In genomic region chr1:223845810-223846667, GRCh38 we compare ENCODE assay signal across 1 cellular context.
TF ChIP-seq lines count a peak whose summit lies in the region.

Gene TP53BP2, minus strand, starts transcription at chr1:223845947. Its CDS starts 267 bp downstream, at chr1:223845680.

TF ChIP-seq in K562, 482 proteins besides CTCF, POLR2A, EP300 and RAD21 (continued from another document and continues in another):
- peak; percentile 77 for TF ChIP-seq TAF1 (IDR thresholded peaks at IDR 0.05; ENCODE audit: control insufficient read depth, extremely low read depth, insufficient read depth, low read length, severe bottlenecking)
- peak; percentile 91 for TF ChIP-seq RBM22 (IDR thresholded peaks at IDR 0.05; ENCODE audit: low read depth, low read length, poor library complexity, severe bottlenecking)
- TF ChIP-seq ZNF212 (CRISPR knock-in tag; IDR thresholded peaks at IDR 0.05): peak; percentile 82; the same call in 1 of the 2 replicates
- TF ChIP-seq DIDO1 (tag; IDR thresholded peaks at IDR 0.05; ENCODE audit: low read depth): no peak
- TF ChIP-seq BDP1 (IDR thresholded peaks at IDR 0.05; ENCODE audit: insufficient read depth, insufficient read length): no peak
- peak; percentile 73; the same call in 1 of the 2 replicates for TF ChIP-seq ZNF175 (CRISPR knock-in tag; IDR thresholded peaks at IDR 0.05; ENCODE audit: low read depth)
- TF ChIP-seq SIX5 (IDR thresholded peaks at IDR 0.05; ENCODE audit: borderline replicate concordance in 1 of 2, insufficient read depth in 1 of 2, low read depth in 1 of 2, low read length in 2 of 2): no peak
- peak; percentile 23 for TF ChIP-seq CBFA2T3 (IDR thresholded peaks at IDR 0.05)
- no peak for TF ChIP-seq ZC3H8 (IDR thresholded peaks at IDR 0.05)
- TF ChIP-seq, protein P1, sequence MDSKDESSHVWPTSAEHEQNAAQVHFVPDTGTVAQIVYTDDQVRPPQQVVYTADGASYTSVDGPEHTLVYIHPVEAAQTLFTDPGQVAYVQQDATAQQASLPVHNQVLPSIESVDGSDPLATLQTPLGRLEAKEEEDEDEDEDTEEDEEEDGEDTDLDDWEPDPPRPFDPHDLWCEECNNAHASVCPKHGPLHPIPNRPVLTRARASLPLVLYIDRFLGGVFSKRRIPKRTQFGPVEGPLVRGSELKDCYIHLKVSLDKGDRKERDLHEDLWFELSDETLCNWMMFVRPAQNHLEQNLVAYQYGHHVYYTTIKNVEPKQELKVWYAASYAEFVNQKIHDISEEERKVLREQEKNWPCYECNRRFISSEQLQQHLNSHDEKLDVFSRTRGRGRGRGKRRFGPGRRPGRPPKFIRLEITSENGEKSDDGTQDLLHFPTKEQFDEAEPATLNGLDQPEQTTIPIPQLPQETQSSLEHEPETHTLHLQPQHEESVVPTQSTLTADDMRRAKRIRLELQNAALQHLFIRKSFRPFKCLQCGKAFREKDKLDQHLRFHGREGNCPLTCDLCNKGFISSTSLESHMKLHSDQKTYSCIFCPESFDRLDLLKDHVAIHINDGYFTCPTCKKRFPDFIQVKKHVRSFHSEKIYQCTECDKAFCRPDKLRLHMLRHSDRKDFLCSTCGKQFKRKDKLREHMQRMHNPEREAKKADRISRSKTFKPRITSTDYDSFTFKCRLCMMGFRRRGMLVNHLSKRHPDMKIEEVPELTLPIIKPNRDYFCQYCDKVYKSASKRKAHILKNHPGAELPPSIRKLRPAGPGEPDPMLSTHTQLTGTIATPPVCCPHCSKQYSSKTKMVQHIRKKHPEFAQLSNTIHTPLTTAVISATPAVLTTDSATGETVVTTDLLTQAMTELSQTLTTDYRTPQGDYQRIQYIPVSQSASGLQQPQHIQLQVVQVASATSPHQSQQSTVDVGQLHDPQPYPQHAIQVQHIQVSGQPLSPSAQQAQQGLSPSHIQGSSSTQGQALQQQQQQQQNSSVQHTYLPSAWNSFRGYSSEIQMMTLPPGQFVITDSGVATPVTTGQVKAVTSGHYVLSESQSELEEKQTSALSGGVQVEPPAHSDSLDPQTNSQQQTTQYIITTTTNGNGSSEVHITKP (IDR thresholded peaks at IDR 0.05; ENCODE audit: partially characterized antibody): peak; percentile 23
- TF ChIP-seq, protein P2, sequence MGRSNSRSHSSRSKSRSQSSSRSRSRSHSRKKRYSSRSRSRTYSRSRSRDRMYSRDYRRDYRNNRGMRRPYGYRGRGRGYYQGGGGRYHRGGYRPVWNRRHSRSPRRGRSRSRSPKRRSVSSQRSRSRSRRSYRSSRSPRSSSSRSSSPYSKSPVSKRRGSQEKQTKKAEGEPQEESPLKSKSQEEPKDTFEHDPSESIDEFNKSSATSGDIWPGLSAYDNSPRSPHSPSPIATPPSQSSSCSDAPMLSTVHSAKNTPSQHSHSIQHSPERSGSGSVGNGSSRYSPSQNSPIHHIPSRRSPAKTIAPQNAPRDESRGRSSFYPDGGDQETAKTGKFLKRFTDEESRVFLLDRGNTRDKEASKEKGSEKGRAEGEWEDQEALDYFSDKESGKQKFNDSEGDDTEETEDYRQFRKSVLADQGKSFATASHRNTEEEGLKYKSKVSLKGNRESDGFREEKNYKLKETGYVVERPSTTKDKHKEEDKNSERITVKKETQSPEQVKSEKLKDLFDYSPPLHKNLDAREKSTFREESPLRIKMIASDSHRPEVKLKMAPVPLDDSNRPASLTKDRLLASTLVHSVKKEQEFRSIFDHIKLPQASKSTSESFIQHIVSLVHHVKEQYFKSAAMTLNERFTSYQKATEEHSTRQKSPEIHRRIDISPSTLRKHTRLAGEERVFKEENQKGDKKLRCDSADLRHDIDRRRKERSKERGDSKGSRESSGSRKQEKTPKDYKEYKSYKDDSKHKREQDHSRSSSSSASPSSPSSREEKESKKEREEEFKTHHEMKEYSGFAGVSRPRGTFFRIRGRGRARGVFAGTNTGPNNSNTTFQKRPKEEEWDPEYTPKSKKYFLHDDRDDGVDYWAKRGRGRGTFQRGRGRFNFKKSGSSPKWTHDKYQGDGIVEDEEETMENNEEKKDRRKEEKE (IDR thresholded peaks at IDR 0.05; ENCODE audit: borderline replicate concordance in 1 of 2, control insufficient read depth in 1 of 2, low read depth in 2 of 2, low read length in 1 of 2): peak in 1 of 2 experiments; percentile 67; a peak in 1 of 4 replicates
- TF ChIP-seq ZSCAN32 (CRISPR knock-in tag; IDR thresholded peaks at IDR 0.05): no peak
- TF ChIP-seq ESRRA (IDR thresholded peaks at IDR 0.05; ENCODE audit: borderline replicate concordance, low read depth): no peak; the same call in 1 of the 2 replicates
- 0 out of 2 replicates have a peak, but pooled peaks have one; percentile 93 for TF ChIP-seq RBM14 (IDR thresholded peaks at IDR 0.05; ENCODE audit: borderline replicate concordance, insufficient read depth, low read depth, low read length)
- peak; percentile 63 for TF ChIP-seq NUFIP1 (IDR thresholded peaks at IDR 0.05; ENCODE audit: partially characterized antibody)
- no peak for TF ChIP-seq MYBL2 (IDR thresholded peaks at IDR 0.05; ENCODE audit: low read depth)
- TF ChIP-seq MYBL2 (CRISPR knock-in tag; IDR thresholded peaks at IDR 0.05; ENCODE audit: borderline replicate concordance): no peak
- peak; percentile 30; the same call in 1 of the 2 replicates for TF ChIP-seq BHLHE40 (IDR thresholded peaks at IDR 0.05; ENCODE audit: low read length)
- TF ChIP-seq HMGXB4 (CRISPR knock-in tag; IDR thresholded peaks at IDR 0.05): peak; percentile 75; the same call in 1 of the 2 replicates
- 0 out of 4 replicates have a peak, but pooled peaks of 1 of the 2 experiments have one; percentile 42 for TF ChIP-seq TRIM24 (IDR thresholded peaks at IDR 0.05)
- TF ChIP-seq KAT7 (CRISPR knock-in tag; IDR thresholded peaks at IDR 0.05; ENCODE audit: borderline replicate concordance): peak; percentile 77; the same call in 1 of the 2 replicates
- TF ChIP-seq FOXA1 (IDR thresholded peaks at IDR 0.05; ENCODE audit: borderline replicate concordance): no peak
- TF ChIP-seq MIER1 (IDR thresholded peaks at IDR 0.05; ENCODE audit: low read depth): no peak; the same call in 1 of the 2 replicates
- TF ChIP-seq, protein P3, sequence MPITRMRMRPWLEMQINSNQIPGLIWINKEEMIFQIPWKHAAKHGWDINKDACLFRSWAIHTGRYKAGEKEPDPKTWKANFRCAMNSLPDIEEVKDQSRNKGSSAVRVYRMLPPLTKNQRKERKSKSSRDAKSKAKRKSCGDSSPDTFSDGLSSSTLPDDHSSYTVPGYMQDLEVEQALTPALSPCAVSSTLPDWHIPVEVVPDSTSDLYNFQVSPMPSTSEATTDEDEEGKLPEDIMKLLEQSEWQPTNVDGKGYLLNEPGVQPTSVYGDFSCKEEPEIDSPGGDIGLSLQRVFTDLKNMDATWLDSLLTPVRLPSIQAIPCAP (CRISPR knock-in tag; IDR thresholded peaks at IDR 0.05; ENCODE audit: borderline replicate concordance): no peak
- peak; percentile 55; the same call in 1 of the 2 replicates for TF ChIP-seq ETV5 (CRISPR knock-in tag; IDR thresholded peaks at IDR 0.05; ENCODE audit: low read depth)
- peak; percentile 33 for TF ChIP-seq NEUROD1 (IDR thresholded peaks at IDR 0.05; ENCODE audit: borderline replicate concordance, low read depth, low read length, partially characterized antibody)
- TF ChIP-seq TAF9B (IDR thresholded peaks at IDR 0.05; ENCODE audit: partially characterized antibody): peak; percentile 44
- no peak for TF ChIP-seq PPARD (CRISPR knock-in tag; IDR thresholded peaks at IDR 0.05)
- no peak for TF ChIP-seq SMARCB1 (IDR thresholded peaks at IDR 0.05; ENCODE audit: insufficient read length, low read depth)
- TF ChIP-seq ZNF239 (CRISPR knock-in tag; IDR thresholded peaks at IDR 0.05): peak; percentile 58
- TF ChIP-seq ELF1 (tag; IDR thresholded peaks at IDR 0.05): no peak
- TF ChIP-seq MEIS2 (IDR thresholded peaks at IDR 0.05; ENCODE audit: partially characterized antibody): peak; percentile 74
- peak; percentile 76 to 88 for TF ChIP-seq E2F6 (IDR thresholded peaks at IDR 0.05; ENCODE audit: borderline replicate concordance in 1 of 2, extremely low read depth in 1 of 2, insufficient read depth in 1 of 2, insufficient read length in 1 of 2, low read depth in 1 of 2, low read length in 1 of 2, poor library complexity in 1 of 2, severe bottlenecking in 1 of 2)
- peak; percentile 72; the same call in 1 of the 2 replicates for TF ChIP-seq MTA3 (IDR thresholded peaks at IDR 0.05; ENCODE audit: borderline replicate concordance)
- TF ChIP-seq RBM25 (IDR thresholded peaks at IDR 0.05; ENCODE audit: low read depth, low read length, severe bottlenecking): no peak
- TF ChIP-seq ZNF133 (CRISPR knock-in tag; IDR thresholded peaks at IDR 0.05): peak; percentile 86; the same call in 1 of the 2 replicates
- 0 out of 2 replicates have a peak, but pooled peaks have one; percentile 30 for TF ChIP-seq NFXL1 (CRISPR knock-in tag; IDR thresholded peaks at IDR 0.05)
- peak; percentile 83 for TF ChIP-seq RNF2 (IDR thresholded peaks at IDR 0.05)
- no peak for TF ChIP-seq ETV6 (IDR thresholded peaks at IDR 0.05; ENCODE audit: borderline replicate concordance in 1 of 2, low read depth in 2 of 2, low read length in 1 of 2)
- 0 out of 2 replicates have a peak, but pooled peaks have one; percentile 76 for TF ChIP-seq ETV6 (CRISPR knock-in tag; IDR thresholded peaks at IDR 0.05; ENCODE audit: borderline replicate concordance)
- TF ChIP-seq EP400 (IDR thresholded peaks at IDR 0.05): peak; percentile 92
- 0 out of 2 replicates have a peak, but pooled peaks have one; percentile 36 for TF ChIP-seq TRIM28 (IDR thresholded peaks at IDR 0.05)
- peak; percentile 97 for TF ChIP-seq ERF (CRISPR knock-in tag; IDR thresholded peaks at IDR 0.05)
- no peak for TF ChIP-seq PATZ1 (CRISPR knock-in tag; IDR thresholded peaks at IDR 0.05; ENCODE audit: borderline replicate concordance)
- TF ChIP-seq ATF1 (CRISPR knock-in tag; IDR thresholded peaks at IDR 0.05): no peak
- TF ChIP-seq ATF1 (tag; IDR thresholded peaks at IDR 0.05): peak; percentile 42; the same call in 1 of the 2 replicates
- TF ChIP-seq ZNF449 (CRISPR knock-in tag; IDR thresholded peaks at IDR 0.05): peak; percentile 37; the same call in 1 of the 2 replicates
- TF ChIP-seq, protein P4, sequence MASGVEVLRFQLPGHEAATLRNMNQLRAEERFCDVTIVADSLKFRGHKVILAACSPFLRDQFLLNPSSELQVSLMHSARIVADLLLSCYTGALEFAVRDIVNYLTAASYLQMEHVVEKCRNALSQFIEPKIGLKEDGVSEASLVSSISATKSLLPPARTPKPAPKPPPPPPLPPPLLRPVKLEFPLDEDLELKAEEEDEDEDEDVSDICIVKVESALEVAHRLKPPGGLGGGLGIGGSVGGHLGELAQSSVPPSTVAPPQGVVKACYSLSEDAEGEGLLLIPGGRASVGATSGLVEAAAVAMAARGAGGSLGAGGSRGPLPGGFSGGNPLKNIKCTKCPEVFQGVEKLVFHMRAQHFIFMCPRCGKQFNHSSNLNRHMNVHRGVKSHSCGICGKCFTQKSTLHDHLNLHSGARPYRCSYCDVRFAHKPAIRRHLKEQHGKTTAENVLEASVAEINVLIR (CRISPR knock-in tag; IDR thresholded peaks at IDR 0.05): no peak
- peak; percentile 96 for TF ChIP-seq VEZF1 (CRISPR knock-in tag; IDR thresholded peaks at IDR 0.05)
- TF ChIP-seq STAT5A (IDR thresholded peaks at IDR 0.05; ENCODE audit: borderline replicate concordance, low read length): no peak
- no peak for TF ChIP-seq FOS (IDR thresholded peaks at IDR 0.05; ENCODE audit: extremely low read depth, insufficient read length)
